In the genomic region with DNA sequence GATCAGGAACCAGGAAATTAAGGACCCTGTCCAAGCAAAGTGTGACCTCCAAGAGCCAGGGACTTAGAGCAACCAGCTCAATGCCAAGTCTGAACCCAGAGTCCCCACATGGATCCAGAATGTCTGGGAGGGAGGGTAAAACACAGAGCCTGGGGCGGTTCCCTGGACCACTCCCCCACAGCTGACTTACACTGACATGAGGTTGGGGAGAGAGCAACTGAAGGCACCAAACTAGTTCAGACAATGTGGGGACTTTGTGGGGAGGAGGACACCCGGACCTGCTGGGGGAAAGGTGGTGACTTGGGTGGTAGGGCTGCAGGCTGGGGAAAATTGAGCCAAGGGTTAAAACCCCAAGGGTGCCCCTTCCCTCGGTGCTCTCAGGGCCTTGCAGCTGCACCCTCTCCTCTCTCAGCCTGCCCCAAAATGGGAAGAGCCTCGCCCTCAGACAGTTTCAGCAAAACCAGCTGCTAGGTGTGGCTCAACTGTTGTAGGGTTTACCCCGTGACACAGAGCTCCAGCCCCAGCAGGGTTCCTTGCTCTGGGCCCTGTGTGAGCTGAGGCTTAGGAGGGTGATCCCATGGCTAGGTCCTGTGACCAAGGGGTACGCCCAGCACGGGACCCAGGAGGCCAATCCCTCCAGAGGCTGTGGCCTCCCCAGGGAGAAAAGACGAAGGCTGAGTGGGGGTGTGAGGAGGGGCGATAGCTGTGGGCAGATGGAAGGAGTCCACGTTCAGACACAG, we compare ENCODE assay signal across 16 cellular contexts.
A peak's percentile ranks its signal among the peaks of the same experiment; 100 is the strongest.
DNase-seq lines count a peak whose midpoint lies in the region; ATAC-seq and TF ChIP-seq lines count a peak whose summit lies in the region.
"Had no signal": no experiment of that assay in that cellular context is flagged by ENCODE, and none has a peak within 500 bp of the region (broad histone marks: within the 10 kb centered on the region; RNA-seq: fewer than 3 reads in every experiment).

No MANE protein-coding gene starts in this region.

- ATAC-seq in HG03025 (IDR thresholded peaks at IDR 0.05; ENCODE audit: low FRiP score, unreplicated experiment) (peak; percentile 65), RWPE2 (ENCODE audit: low read depth) (no peak), GM19023 (IDR thresholded peaks at IDR 0.05; ENCODE audit: unreplicated experiment) (no peak), GM21717 (IDR thresholded peaks at IDR 0.05; ENCODE audit: unreplicated experiment) (no peak)

- H3K4me3 ChIP-seq in RWPE2 (ENCODE audit: severe bottlenecking) = no peak overlapping the region
- H3K4me3 ChIP-seq in subcutaneous abdominal adipose tissue (ENCODE audit: low read depth in 1 of 5, low read length in 5 of 5) = no peak overlapping the region
- H3K4me3 ChIP-seq: testis had no signal

- peak overlapping the region; percentile 39 for H3K27ac ChIP-seq in RWPE2 (ENCODE audit: poor library complexity, severe bottlenecking)
- peak overlapping the region; percentile 32 for H3K27ac ChIP-seq in subcutaneous abdominal adipose tissue (ENCODE audit: low read depth, low read length)
- H3K27ac ChIP-seq: testis had no signal

- no peaks in the 10 kb centered on the region for H3K27me3 ChIP-seq in RWPE2 (ENCODE audit: insufficient read depth, poor library complexity, severe bottlenecking)
- H3K27me3 ChIP-seq in subcutaneous abdominal adipose tissue (ENCODE audit: control insufficient read depth in 5 of 5, insufficient read depth in 4 of 5, low read length in 5 of 5) = peaks cover 0 to 3% (median 0%) of the 10 kb centered on the region in 5 donors
- H3K27me3 ChIP-seq: testis had no signal

- no peaks in the 10 kb centered on the region for H3K36me3 ChIP-seq in RWPE2 (ENCODE audit: low read depth)
- H3K36me3 ChIP-seq in subcutaneous abdominal adipose tissue (ENCODE audit: control insufficient read depth in 5 of 5, insufficient read depth in 5 of 5, low read length in 5 of 5) = no peaks in the 10 kb centered on the region

- DNase-seq in RWPE2 (ENCODE audit: low spot score) = no peak
- DNase-seq in islet precursor cell = peak; percentile 39
- no peak for DNase-seq in COR-L47 (lab: John Stamatoyannopoulos, UW)
- DNase-seq: activated effector memory CD4-positive, alpha-beta T cell treated with anti-CD3 and anti-CD28 coated beads, Interleukin-2, amount 50 U/mL, for 16 hours; CD4-positive, CD25-positive, alpha-beta regulatory T cell; dermis blood vessel endothelial cell; EL; mesenchymal stem cell; NCI-H1048; NCI-H2171 treated with DMSO at 0.1 percent for 48 hours; occipital lobe; testis had no signal

- no peaks in the 10 kb centered on the region for H3K9me3 ChIP-seq in RWPE2 (ENCODE audit: severe bottlenecking)
- H3K9me3 ChIP-seq in subcutaneous abdominal adipose tissue (ENCODE audit: control insufficient read depth in 5 of 5, low read length in 5 of 5) = no peaks in the 10 kb centered on the region
- H3K9me3 ChIP-seq: testis had no signal

- TF ChIP-seq CTCF in RWPE2 (IDR thresholded peaks at IDR 0.05; ENCODE audit: poor library complexity, severe bottlenecking) = no peak

- H3K4me1 ChIP-seq in RWPE2 (ENCODE audit: insufficient read depth, poor library complexity, severe bottlenecking) = peaks cover 24% of the 10 kb centered on the region
- peaks cover 2 to 26% (median 11%) of the 10 kb centered on the region in 5 donors for H3K4me1 ChIP-seq in subcutaneous abdominal adipose tissue (ENCODE audit: control insufficient read depth in 5 of 5, insufficient read depth in 5 of 5, low read length in 5 of 5)
- H3K4me1 ChIP-seq: testis had no signal

- H3K9ac ChIP-seq in subcutaneous abdominal adipose tissue (ENCODE audit: low read length in 5 of 5) = no peak overlapping the region
